29 cellular contexts compared by ENCODE assay signal in the genomic region with DNA sequence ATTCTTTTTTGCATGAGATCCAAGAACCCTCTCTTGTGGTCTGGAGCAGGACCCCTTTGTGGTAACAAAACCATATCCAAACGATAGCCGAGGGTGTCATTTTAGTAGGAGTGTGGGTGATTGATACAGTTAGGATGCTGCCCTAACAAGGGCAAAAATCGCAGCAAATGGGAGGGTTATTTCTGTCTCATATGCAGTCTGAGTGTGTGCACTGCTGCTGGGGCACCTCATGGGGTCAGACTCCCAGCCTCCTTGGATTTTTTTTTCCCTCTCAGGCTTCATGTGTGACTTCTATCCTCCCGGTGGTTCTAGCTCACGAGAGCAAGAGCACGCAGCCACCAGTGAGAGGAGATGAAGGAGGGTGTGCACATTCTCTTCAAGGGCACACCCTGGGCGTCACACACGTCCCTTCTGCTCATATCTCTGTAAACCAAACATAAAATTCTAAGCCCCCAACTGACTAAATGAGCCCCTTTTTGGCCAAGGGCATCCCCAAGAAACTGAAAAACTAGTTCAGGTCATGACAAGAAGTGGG. TPM values are rescaled to one million over a fixed set of nuclear protein-coding genes. Genes with fewer than 3 reads are reported as not detected.
"Had no signal": no experiment of that assay in that cellular context is flagged by ENCODE, and none has a peak within 500 bp of the region (broad histone marks: within the 10 kb centered on the region; RNA-seq: fewer than 3 reads in every experiment).

No MANE protein-coding gene starts in this region.

- H3K4me3 Mint-ChIP-seq: memory B cell; mesothelial cell of epicardium; natural killer cell; neural crest cell; stimulated activated memory B cell treated with anti-CD40 and anti-IgM and Interleukin-4, amounts not matched to agents 10 μg/mL and 1 μg/mL and 100 μg/mL, for 72 hours; stimulated activated naive CD8-positive, alpha-beta T cell treated with anti-CD3 and anti-CD28 coated beads, Interleukin-15, Interleukin-2, amounts not matched to agents 100 ng/mL and 50 ng/mL, for 24 hours had no signal

- H3K27ac Mint-ChIP-seq: memory B cell; mesothelial cell of epicardium; natural killer cell; stimulated activated memory B cell treated with anti-CD40 and anti-IgM and Interleukin-4, amounts not matched to agents 10 μg/mL and 1 μg/mL and 100 μg/mL, for 72 hours; stimulated activated naive CD8-positive, alpha-beta T cell treated with anti-CD3 and anti-CD28 coated beads, Interleukin-15, Interleukin-2, amounts not matched to agents 100 ng/mL and 50 ng/mL, for 24 hours had no signal

- H3K79me2 ChIP-seq: hepatocyte had no signal

- FAIRE-seq: kidney had no signal

- DNase-seq: dorsolateral prefrontal cortex; effector memory CD4-positive, alpha-beta T cell; esophagus squamous epithelium; foreskin keratinocyte; kidney; left cardiac atrium; left ventricle myocardium inferior; lower lobe of right lung; natural killer cell; posterior cingulate gyrus; spleen; stimulated activated CD4-positive, alpha-beta T cell treated with anti-CD3 and anti-CD28 coated beads, Interleukin-15, amount 100 ng/mL, for 24 hours; stimulated activated CD4-positive, alpha-beta T cell treated with anti-CD3 and anti-CD28 coated beads, Interleukin-1b, Interleukin-23, amount 100 ng/mL, for 48 hours; stimulated activated CD4-positive, alpha-beta T cell treated with anti-CD3 and anti-CD28 coated beads, Interleukin-4, amount 100 ng/mL, for 24 hours; tibial artery; upper lobe of left lung had no signal

- H3K4me1 Mint-ChIP-seq: memory B cell, mesothelial cell of epicardium, natural killer cell, neural crest cell had no signal

- H3K4me3 ChIP-seq: coronary artery, dorsolateral prefrontal cortex, esophagus squamous epithelium, hepatocyte, left ventricle myocardium inferior, lower lobe of right lung, spleen, tibial artery, upper lobe of left lung had no signal

- H3K4me1 ChIP-seq: foreskin keratinocyte, left ventricle myocardium inferior, lower lobe of right lung, spleen, tibial artery had no signal

- H3K27me3 ChIP-seq: dorsolateral prefrontal cortex, esophagus squamous epithelium, hepatocyte, spleen, tibial artery, upper lobe of left lung had no signal

- H3K4me2 ChIP-seq: hepatocyte had no signal

- H2AFZ ChIP-seq: hepatocyte had no signal

- ATAC-seq: foreskin keratinocyte; left cardiac atrium; lower lobe of right lung; natural killer cell; sciatic nerve; stimulated activated memory B cell treated with anti-CD40 and anti-IgM and Interleukin-4, amounts not matched to agents 10 μg/mL and 1 μg/mL and 100 μg/mL, for 72 hours had no signal

- H3K27ac ChIP-seq: coronary artery, dorsolateral prefrontal cortex, esophagus squamous epithelium, foreskin keratinocyte, hepatocyte, left ventricle myocardium inferior, lower lobe of right lung, spleen, tibial artery, upper lobe of left lung had no signal

- H3K36me3 ChIP-seq: esophagus squamous epithelium, left ventricle myocardium inferior, lower lobe of right lung, spleen, tibial artery, upper lobe of left lung had no signal

- H3K36me3 Mint-ChIP-seq: mesothelial cell of epicardium, natural killer cell had no signal

- H3K9me3 Mint-ChIP-seq: memory B cell; natural killer cell; stimulated activated memory B cell treated with anti-CD40 and anti-IgM and Interleukin-4, amounts not matched to agents 10 μg/mL and 1 μg/mL and 100 μg/mL, for 72 hours had no signal

RNA-seq across cellular contexts. Expression of gene IL15RA, which starts 28.6 kb away (rescaled TPM):
- total RNA-seq: mesothelial cell of epicardium, neural crest cell had no signal

RNA-seq across cellular contexts. Expression of gene IL2RA, which starts 56.2 kb away (rescaled TPM):
- total RNA-seq: foreskin keratinocyte, hepatocyte, mesothelial cell of epicardium, myocyte, neural crest cell, osteocyte, pulmonary artery endothelial cell, skeletal muscle tissue, temporal lobe had no signal
- polyA plus RNA-seq: foreskin keratinocyte, hepatocyte had no signal
